In the genomic region with DNA sequence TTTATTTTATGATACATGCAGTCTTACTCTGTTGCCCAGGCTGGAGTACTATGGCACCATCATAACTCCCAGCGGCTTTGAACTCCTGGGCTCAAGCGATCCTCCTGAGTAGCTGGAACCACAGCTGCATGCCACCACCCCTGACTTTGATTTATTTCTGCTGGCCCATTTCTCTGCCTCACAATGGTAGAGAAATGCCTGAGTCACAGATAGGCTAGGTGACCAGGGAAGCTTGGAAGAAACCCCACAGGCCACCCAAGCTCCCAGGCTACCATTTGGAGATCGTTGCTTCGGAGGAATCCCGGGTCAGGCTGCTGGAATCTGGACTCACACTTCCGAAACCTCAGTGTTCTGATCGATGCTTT, we compare ENCODE assay signal across 18 cellular contexts. TPM values are rescaled to one million over a fixed set of nuclear protein-coding genes. Genes with fewer than 3 reads are reported as not detected.
A peak's percentile ranks its signal among the peaks of the same experiment; 100 is the strongest.
DNase-seq lines count a peak whose midpoint lies in the region; ATAC-seq, FAIRE-seq and TF ChIP-seq lines count a peak whose summit lies in the region.
"Had no signal": no experiment of that assay in that cellular context is flagged by ENCODE, and none has a peak within 500 bp of the region (broad histone marks: within the 10 kb centered on the region; RNA-seq: fewer than 3 reads in every experiment).

No MANE protein-coding gene starts in this region.

- dilution Hi-C loops in mammary epithelial cell (cut with HindIII; ENCODE audit: low sequenced_read_pairs): no loop called here

- H3K27ac ChIP-seq in AG04450 (ENCODE audit: low read depth, low read length) (peak overlapping the region; percentile 65), mammary epithelial cell (ENCODE audit: insufficient read depth, low read depth, low read length) (peak overlapping the region; percentile 75), HepG2 (ENCODE audit: extremely low read length, insufficient read depth, low read length) (peak overlapping the region; percentile 99), small intestine (ENCODE audit: low read depth in 1 of 2, low read length in 1 of 2) (peak overlapping the region in 1 of 2 donors; percentile 64)
- H3K27ac ChIP-seq: heart right ventricle, left lung had no signal

- no peaks in the 10 kb centered on the region for H3K9me3 Mint-ChIP-seq in T-cell
- H3K9me3 Mint-ChIP-seq: activated CD4-positive, alpha-beta T cell treated with anti-CD3 and anti-CD28 coated beads, Interleukin-2, amount 10 ng/mL, durations not matched to agents 7 days and 5 days; effector memory CD8-positive, alpha-beta T cell; neural crest cell; T-helper 2 cell treated with Interferon-gamma antibody and Interleukin-4, amounts not matched to agents 5 μg/mL and 100 μg/mL, for 36 hours had no signal

- no peak overlapping the region for H3K27ac Mint-ChIP-seq in T-cell
- H3K27ac Mint-ChIP-seq: activated CD4-positive, alpha-beta T cell treated with anti-CD3 and anti-CD28 coated beads, Interleukin-2, amount 10 ng/mL, durations not matched to agents 7 days and 5 days; effector memory CD8-positive, alpha-beta T cell; T-helper 2 cell treated with Interferon-gamma antibody and Interleukin-4, amounts not matched to agents 5 μg/mL and 100 μg/mL, for 36 hours had no signal

- DNase-seq in AG04450 (ENCODE audit: low read depth, low spot score) (no peak), LHCN-M2 (ENCODE audit: low read depth) (peak; percentile 49), mammary epithelial cell (peak; percentile 9), HepG2 (ENCODE audit: low spot score) (peak; percentile 44), T-cell (no peak), small intestine (no peak), dedifferentiated amniotic fluid mesenchymal stem cell (ENCODE audit: extremely low spot score) (no peak)
- DNase-seq: activated CD4-positive, alpha-beta T cell treated with anti-CD3 and anti-CD28 coated beads, Interleukin-2, amount 10 ng/mL, durations not matched to agents 7 days and 5 days; effector memory CD8-positive, alpha-beta T cell; heart right ventricle; NCI-H1092; NCI-H345; substantia nigra had no signal

- H3K4me3 ChIP-seq in AG04450 (ENCODE audit: low read depth, low read length) (no peak overlapping the region), mammary epithelial cell (replicated peaks in 1 of 3; ENCODE audit: insufficient read depth in 1 of 3, low read depth in 2 of 3, low read length in 3 of 3) (no peak overlapping the region), HepG2 (replicated peaks in 1 of 3; ENCODE audit: insufficient read depth in 1 of 3, low read depth in 2 of 3, low read length in 3 of 3) (peak overlapping the region; percentile 35 to 72 (median 62); a peak in 5 of 6 replicates), small intestine (ENCODE audit: low read depth in 1 of 2, low read length in 2 of 2) (no peak overlapping the region)
- H3K4me3 ChIP-seq: heart right ventricle, left lung, Peyer's patch had no signal

- H3K9ac ChIP-seq in mammary epithelial cell (ENCODE audit: insufficient read depth, low read length) (peak overlapping the region; percentile 47), HepG2 (ENCODE audit: insufficient read depth, low read depth, low read length) (peak overlapping the region; percentile 94)

- 89% methylated on average over 7 of the region's 7 CpGs for WGBS in mammary epithelial cell (ENCODE audit: low coverage, missing lambda C conversion rate)
- WGBS in HepG2 (ENCODE audit: low lambda C conversion rate): under 1% methylated on average over 5 of the region's 7 CpGs
- WGBS in small intestine, 3 donors: 92 to 94% (median 94%) methylated on average over 7 of the region's 7 CpGs

- TF ChIP-seq RAD21 in HepG2 (CRISPR knock-in tag; IDR thresholded peaks at IDR 0.05): no peak

- H3K27me3 Mint-ChIP-seq in T-cell: peaks cover 4 to 15% of the 10 kb centered on the region in 2 donors

- H3K4me3 Mint-ChIP-seq in T-cell: no peak overlapping the region
- H3K4me3 Mint-ChIP-seq: activated CD4-positive, alpha-beta T cell treated with anti-CD3 and anti-CD28 coated beads, Interleukin-2, amount 10 ng/mL, durations not matched to agents 7 days and 5 days; effector memory CD8-positive, alpha-beta T cell; neural crest cell; T-helper 2 cell treated with Interferon-gamma antibody and Interleukin-4, amounts not matched to agents 5 μg/mL and 100 μg/mL, for 36 hours had no signal

- H3K4me1 Mint-ChIP-seq in T-cell: peaks cover 0 to 4% (median 3%) of the 10 kb centered on the region in 3 donors
- H3K4me1 Mint-ChIP-seq: activated CD4-positive, alpha-beta T cell treated with anti-CD3 and anti-CD28 coated beads, Interleukin-2, amount 10 ng/mL, durations not matched to agents 7 days and 5 days; neural crest cell had no signal

- CTCF ChIA-PET in AG04450 (lab: Charles Lee) (interaction anchor here (0.6 to 1.7 kb wide), 4 partner anchors 8 to 413 kb away, joined by 3 to 5 read pairs (median 4); no protein-coding TSS in a partner anchor), mammary epithelial cell (lab: Charles Lee; ENCODE audit: low non-redundant PET) (no interaction called here), HepG2 (lab: Yijun Ruan, JAX; ENCODE audit: low intra/inter-chr PET ratio, low total read pairs) (no interaction called here), T-cell (lab: Charles Lee) (no interaction called here)

- BruUV-seq in mammary epithelial cell (replicated peaks; lab: Mats Ljungman, UMichigan): TSS peak; percentile 67
- BruUV-seq in HepG2 (replicated peaks; lab: Mats Ljungman, UMichigan): no TSS peak

- peak; percentile 9 for ATAC-seq in HepG2
- ATAC-seq in T-cell (replicated peaks in 1 of 4): no peak
- no peak for ATAC-seq in HG02571 (IDR thresholded peaks at IDR 0.05; ENCODE audit: unreplicated experiment)
- ATAC-seq: effector memory CD8-positive, alpha-beta T cell had no signal

- TF ChIP-seq POLR2A in HepG2 (IDR thresholded peaks at IDR 0.05; ENCODE audit: insufficient read depth in 1 of 2, low read depth in 2 of 2, low read length in 2 of 2): no peak

- no peaks in the 10 kb centered on the region for H3K79me2 ChIP-seq in mammary epithelial cell (ENCODE audit: insufficient read depth, low read length)
- H3K79me2 ChIP-seq in HepG2 (ENCODE audit: insufficient read depth, low read length): no peaks in the 10 kb centered on the region

- H3K4me2 ChIP-seq in mammary epithelial cell (ENCODE audit: insufficient read depth, low read depth, low read length) (peak overlapping the region; percentile 53), HepG2 (ENCODE audit: low read depth, low read length) (peak overlapping the region; percentile 98)

- no peaks in the 10 kb centered on the region for H3K9me3 ChIP-seq in AG04450 (ENCODE audit: control insufficient read depth, insufficient read depth, low read length)
- no peaks in the 10 kb centered on the region for H3K9me3 ChIP-seq in mammary epithelial cell (replicated peaks; ENCODE audit: insufficient read depth, low read length)
- H3K9me3 ChIP-seq in HepG2 (ENCODE audit: low read length): no peaks in the 10 kb centered on the region
- H3K9me3 ChIP-seq in small intestine (ENCODE audit: control insufficient read depth, low read depth): no peaks in the 10 kb centered on the region
- H3K9me3 ChIP-seq: heart right ventricle, left lung, Peyer's patch had no signal

- in situ Hi-C loops in mammary epithelial cell (cut with MboI; ENCODE audit: low sequenced_read_pairs in 2 of 2) (loop anchor here in 1 of 2 donors (5.0 kb wide), 1 partner anchor 106 kb away; no protein-coding TSS in a partner anchor), HepG2 (cut with HindIII; ENCODE audit: extremely low pct_ligation_motif_present, low pct_unique_long_range_greater_than_20kb) (loop anchor here (5.0 kb wide), 1 partner anchor 136 kb away; the partner anchor contains the start of gene BRI3)

- no peaks in the 10 kb centered on the region for H3K36me3 Mint-ChIP-seq in T-cell

- no peak for TF ChIP-seq EP300 in HepG2 (IDR thresholded peaks at IDR 0.05; ENCODE audit: low read depth in 2 of 2, low read length in 2 of 2)
- no peak for TF ChIP-seq EP300 in HepG2 (CRISPR knock-in tag; IDR thresholded peaks at IDR 0.05; ENCODE audit: borderline replicate concordance)

- FAIRE-seq in HepG2 (lab: Jason Lieb, UNC) (no peak), small intestine (lab: Jason Lieb, UNC) (no peak)

- H2AFZ ChIP-seq in mammary epithelial cell (ENCODE audit: low read depth, low read length): peak overlapping the region; percentile 55
- no peak overlapping the region for H2AFZ ChIP-seq in HepG2 (ENCODE audit: low read length)

- no peaks in the 10 kb centered on the region for H4K20me1 ChIP-seq in mammary epithelial cell (ENCODE audit: insufficient read depth, low read length)
- no peaks in the 10 kb centered on the region for H4K20me1 ChIP-seq in HepG2 (ENCODE audit: insufficient read depth, low read length)

- H3K36me3 ChIP-seq in mammary epithelial cell (ENCODE audit: insufficient read depth, low read length): no peaks in the 10 kb centered on the region
- H3K36me3 ChIP-seq in HepG2 (replicated peaks in 1 of 2; ENCODE audit: control insufficient read depth in 1 of 2, insufficient read depth in 2 of 2, low read length in 2 of 2): no peaks in the 10 kb centered on the region
- H3K36me3 ChIP-seq in small intestine (ENCODE audit: control insufficient read depth in 2 of 2, insufficient read depth in 2 of 2, low read length in 2 of 2): no peaks in the 10 kb centered on the region
- H3K36me3 ChIP-seq: heart right ventricle, left lung, Peyer's patch had no signal

- peaks cover 31% of the 10 kb centered on the region for H3K4me1 ChIP-seq in mammary epithelial cell (ENCODE audit: insufficient read depth, low read length)
- H3K4me1 ChIP-seq in HepG2 (ENCODE audit: insufficient read depth, low read length): peaks cover 72% of the 10 kb centered on the region
- peaks cover 0 to 3% of the 10 kb centered on the region in 2 donors for H3K4me1 ChIP-seq in small intestine (ENCODE audit: control insufficient read depth in 2 of 2, insufficient read depth in 1 of 2, low read depth in 1 of 2, low read length in 1 of 2)

- H3K27me3 ChIP-seq in AG04450 (ENCODE audit: control insufficient read depth, insufficient read depth, low read length) (no peaks in the 10 kb centered on the region), mammary epithelial cell (ENCODE audit: insufficient read depth, low read length) (no peaks in the 10 kb centered on the region), HepG2 (ENCODE audit: control insufficient read depth in 1 of 2, insufficient read depth in 2 of 2, low read length in 2 of 2) (no peaks in the 10 kb centered on the region), small intestine (ENCODE audit: control insufficient read depth in 2 of 2, insufficient read depth in 2 of 2, low read length in 2 of 2) (no peaks in the 10 kb centered on the region)
- H3K27me3 ChIP-seq: left lung, Peyer's patch had no signal

- intact Hi-C loops in mammary epithelial cell (cut with micrococcal nuclease) (no loop called here), HepG2 (cut with micrococcal nuclease; ENCODE audit: unreplicated experiment) (no loop called here)

- TF ChIP-seq CTCF in AG04450 (IDR thresholded peaks at IDR 0.05; ENCODE audit: low read depth, low read length): no peak
- peak in 1 of 2 donors; percentile 1 for TF ChIP-seq CTCF in mammary epithelial cell (conservative IDR thresholded peaks at IDR 0.05 in 1 of 2, IDR thresholded peaks at IDR 0.05 in 1 of 2; ENCODE audit: extremely low read depth in 1 of 2, insufficient read depth in 1 of 2, low read depth in 1 of 2, low read length in 2 of 2)
- no peak for TF ChIP-seq CTCF in HepG2 (CRISPR knock-in tag; IDR thresholded peaks at IDR 0.05)

- POLR2A ChIA-PET in AG04450 (lab: Yijun Ruan, JAX) (interaction anchor here (0.5 to 1.3 kb wide), 3 partner anchors 37 to 128 kb away, joined by 3 to 5 read pairs (median 4); no protein-coding TSS in a partner anchor), HepG2 (lab: Yijun Ruan, JAX) (interaction anchor here (1.0 to 6.4 kb wide), 10 partner anchors 11 to 460 kb away, joined by 3 to 103 read pairs (median 4); partner anchors contain the start of genes BAIAP2L1, BHLHA15 and TRRAP), T-cell (lab: Charles Lee) (no interaction called here)

RNA-seq across cellular contexts. Expression of gene BAIAP2L1, which starts 17.4 kb away (rescaled TPM):
- polyA plus RNA-seq in AG04450 (2011; rRNA removed) (3.9 and 4.1 TPM in 2 replicates), mammary epithelial cell (36.4 TPM), HepG2 (2011; rRNA removed) (21.5 and 23.3 TPM in 2 replicates), small intestine (10 to 100 TPM; 23.8 to 51.4 (median 40.5) TPM)
- 3.6 and 4.6 TPM in 2 replicates for polyA minus RNA-seq in AG04450 (2011; rRNA and poly(A)+ RNA removed)
- total RNA-seq in LHCN-M2 (2014; rRNA removed) (2.9 TPM in 2 replicates), mammary epithelial cell (10 to 100 TPM; 39.0 to 65.0 TPM), HepG2 (2016; rRNA removed; fragmentation: Illumina TruSeq; extraction: Trizol) (13.0 and 13.7 TPM in 2 replicates), T-cell (1 to 10 TPM in 4 of 5 donors, under 1 TPM in 1; 0.92 to 2.6 (median 1.5) TPM)
- polyA plus RNA-seq in LHCN-M2 (2012): 4.3 TPM
- polyA minus RNA-seq in mammary epithelial cell: 40.8 TPM
- total RNA-seq in HepG2 (2016; cell fraction: cytosol; rRNA removed; fragmentation: Illumina TruSeq; extraction: Trizol; ENCODE audit: low read depth): 5.5 and 6.3 TPM in 2 replicates
- 11.1 and 13.2 TPM in 2 replicates for total RNA-seq in HepG2 (2016; cell fraction: insoluble cytoplasmic fraction; rRNA removed; fragmentation: Illumina TruSeq; extraction: Trizol)
- total RNA-seq in HepG2 (2016; cell fraction: membrane; rRNA removed; fragmentation: Illumina TruSeq; extraction: Trizol): 11.9 and 12.9 TPM in 2 replicates
- total RNA-seq in HepG2 (2016; cell fraction: nucleus; rRNA removed; fragmentation: Illumina TruSeq; extraction: Trizol): 8.6 and 9.2 TPM in 2 replicates
- 15.8 and 16.8 TPM in 2 replicates for polyA plus RNA-seq in HepG2 (2011; cell fraction: cytosol; rRNA removed)
- polyA plus RNA-seq in HepG2 (2011; cell fraction: nucleus; rRNA removed): 13.8 and 18.8 TPM in 2 replicates
- 21.3 and 25.8 TPM in 2 replicates for polyA plus RNA-seq in HepG2 (2012)
- polyA plus RNA-seq in HepG2 (2016; cell fraction: cytosol; fragmentation: Illumina TruSeq; extraction: Trizol; ENCODE audit: low read depth): 11.6 and 12.1 TPM in 2 replicates
- polyA plus RNA-seq in HepG2 (2016; cell fraction: insoluble cytoplasmic fraction; fragmentation: Illumina TruSeq; extraction: Trizol; ENCODE audit: low read depth): 20.8 and 27.2 TPM in 2 replicates
- polyA plus RNA-seq in HepG2 (2016; cell fraction: membrane; fragmentation: Illumina TruSeq; extraction: Trizol; ENCODE audit: low read depth): 17.6 and 17.7 TPM in 2 replicates
- 18.6 and 20.4 TPM in 2 replicates for polyA plus RNA-seq in HepG2 (2016; cell fraction: nucleus; fragmentation: Illumina TruSeq; extraction: Trizol; ENCODE audit: insufficient read depth, low read depth)
- polyA minus RNA-seq in HepG2 (2011; rRNA and poly(A)+ RNA removed; ENCODE audit: low replicate concordance): 16.5 and 17.8 TPM in 2 replicates
- 10.0 and 14.2 TPM in 2 replicates for polyA minus RNA-seq in HepG2 (2011; cell fraction: cytosol; rRNA and poly(A)+ RNA removed)
- 15.8 and 24.1 TPM in 2 replicates for polyA minus RNA-seq in HepG2 (2011; cell fraction: nucleus; rRNA and poly(A)+ RNA removed)

Comparison
In these comparisons a context has a peak if more than half of its experiments do, and no peak if none do; other contexts are left out.
1. DNase-seq: peak in LHCN-M2 (single experiment), mammary epithelial cell (single experiment) and HepG2 (single experiment); none in AG04450 (single experiment), T-cell (0 of 34), small intestine (single experiment) and dedifferentiated amniotic fluid mesenchymal stem cell (single experiment).
2. H3K4me3 ChIP-seq: peak in HepG2 (3 of 3); none in AG04450 (single experiment), mammary epithelial cell (0 of 3) and small intestine (0 of 2).
3. POLR2A ChIA-PET loops: an anchor here in AG04450 (0.5 to 1.3 kb wide) and HepG2 (1.0 to 6.4 kb wide); none called in T-cell.